8 cellular contexts compared by ENCODE assay signal in genomic region chr4:13627185-13627605, GRCh38. TPM values are rescaled to one million over a fixed set of nuclear protein-coding genes. Genes with fewer than 3 reads are reported as not detected.
DNase-seq lines count a peak whose midpoint lies in the region; ATAC-seq and TF ChIP-seq lines count a peak whose summit lies in the region.

No MANE protein-coding gene starts in this region.

- H3K4me1 ChIP-seq in psoas muscle: peaks cover 27% of the 10 kb centered on the region

- DNase-seq in CD14-positive monocyte (ENCODE audit: low spot score): peak; percentile 52
- peak; percentile 43 for DNase-seq in activated CD4-positive, alpha-beta memory T cell treated with anti-CD3 and anti-CD28 coated beads for 36 hours
- DNase-seq in foreskin melanocyte: peak; percentile 34
- DNase-seq in psoas muscle: peak; percentile 27 to 56
- no peak for DNase-seq in A172 (ENCODE audit: low spot score)
- no peak for DNase-seq in SIG-M5 (lab: John Stamatoyannopoulos, UW)

- POLR2A ChIA-PET in activated CD4-positive, alpha-beta memory T cell treated with anti-CD3 and anti-CD28 coated beads for 36 hours (lab: Charles Lee): no interaction called here

- no peaks in the 10 kb centered on the region for H3K36me3 ChIP-seq in psoas muscle (ENCODE audit: insufficient read depth in 1 of 2, low read depth in 1 of 2)

- peak; percentile 57 for ATAC-seq in GM19395 (IDR thresholded peaks at IDR 0.05; ENCODE audit: unreplicated experiment)
- ATAC-seq in HG03520 (IDR thresholded peaks at IDR 0.05; ENCODE audit: unreplicated experiment): peak; percentile 43
- no peak for ATAC-seq in psoas muscle

- H3K27ac ChIP-seq in psoas muscle: peak overlapping the region; percentile 99

- peaks cover 0 to 3% (median 0%) of the 10 kb centered on the region in 7 donors for H3K9me3 Mint-ChIP-seq in CD14-positive monocyte
- no peaks in the 10 kb centered on the region for H3K9me3 Mint-ChIP-seq in activated CD4-positive, alpha-beta memory T cell treated with anti-CD3 and anti-CD28 coated beads for 36 hours

- TF ChIP-seq CTCF in CD14-positive monocyte (IDR thresholded peaks at IDR 0.05): no peak
- no peak for TF ChIP-seq CTCF in psoas muscle (IDR thresholded peaks at IDR 0.05)

- CTCF ChIA-PET in activated CD4-positive, alpha-beta memory T cell treated with anti-CD3 and anti-CD28 coated beads for 36 hours (lab: Charles Lee): interaction anchor here (5.1 kb wide), 1 partner anchor 26 kb away, joined by 42 read pairs; no protein-coding TSS in a partner anchor

- H3K4me1 Mint-ChIP-seq in CD14-positive monocyte: peaks cover 39% of the 10 kb centered on the region
- peaks cover 47% of the 10 kb centered on the region for H3K4me1 Mint-ChIP-seq in activated CD4-positive, alpha-beta memory T cell treated with anti-CD3 and anti-CD28 coated beads for 36 hours (ENCODE audit: low read depth)

- intact Hi-C loops in CD14-positive monocyte (cut with micrococcal nuclease) (loop anchor here (5.0 to 10.0 kb wide), 2 partner anchors 145 to 1378 kb away; partner anchors contain the start of genes CPEB2 (in 2 of the 2) and RAB28 (in 1 of the 2)), psoas muscle (cut with DNase I) (loop anchor here (2.0 to 10.0 kb wide), 2 partner anchors 142 to 1374 kb away; partner anchors contain the start of gene RAB28 (in 2 of the 2))
- intact Hi-C loops in activated CD4-positive, alpha-beta memory T cell treated with anti-CD3 and anti-CD28 coated beads for 36 hours (cut with micrococcal nuclease): loop anchor here (2.0 to 5.0 kb wide), 2 partner anchors 145 to 1376 kb away; partner anchors contain the start of genes CPEB2 and RAB28

- no peaks in the 10 kb centered on the region for H3K9me3 ChIP-seq in psoas muscle

- peaks cover 18 to 19% of the 10 kb centered on the region in 2 donors for H3K36me3 Mint-ChIP-seq in CD14-positive monocyte
- peaks cover 2% of the 10 kb centered on the region for H3K36me3 Mint-ChIP-seq in activated CD4-positive, alpha-beta memory T cell treated with anti-CD3 and anti-CD28 coated beads for 36 hours

- H3K4me3 Mint-ChIP-seq in CD14-positive monocyte: peak overlapping the region; percentile 86 to 95
- H3K4me3 Mint-ChIP-seq in activated CD4-positive, alpha-beta memory T cell treated with anti-CD3 and anti-CD28 coated beads for 36 hours: peak overlapping the region; percentile 97

- H3K4me3 ChIP-seq in psoas muscle: peak overlapping the region; percentile 83

- 0 to 1% (median 1%) methylated on average over 41 to 45 of the region's 45 CpGs for WGBS in psoas muscle, 3 donors

- H3K27me3 Mint-ChIP-seq in CD14-positive monocyte (ENCODE audit: low read depth in 3 of 3): peaks cover 0 to 8% (median 7%) of the 10 kb centered on the region in 3 donors
- no peaks in the 10 kb centered on the region for H3K27me3 Mint-ChIP-seq in activated CD4-positive, alpha-beta memory T cell treated with anti-CD3 and anti-CD28 coated beads for 36 hours

- H3K27ac Mint-ChIP-seq in CD14-positive monocyte: peak overlapping the region; percentile 85 to 97 (median 94)
- H3K27ac Mint-ChIP-seq in activated CD4-positive, alpha-beta memory T cell treated with anti-CD3 and anti-CD28 coated beads for 36 hours: peak overlapping the region; percentile 94

- no peaks in the 10 kb centered on the region for H3K27me3 ChIP-seq in psoas muscle (ENCODE audit: insufficient read depth in 3 of 3, low read length in 2 of 3)

RNA-seq across cellular contexts. Expression of gene BOD1L1, which starts 0.3 kb away (rescaled TPM):
- polyA plus RNA-seq in CD14-positive monocyte: 1 to 10 TPM in 1 of 2 donors, under 1 TPM in 1; 0.72 to 1.5 TPM
- total RNA-seq in activated CD4-positive, alpha-beta memory T cell treated with anti-CD3 and anti-CD28 coated beads for 36 hours: 10 to 100 TPM; 25.5 to 31.2 TPM
- total RNA-seq in psoas muscle: 10 to 100 TPM; 13.7 to 19.3 (median 15.6) TPM
- 10 to 100 TPM in 1 of 3 donors, 1 to 10 TPM in 2; 6.0 to 12.8 (median 7.9) TPM for polyA plus RNA-seq in psoas muscle
- 12.3 and 13.3 TPM in 2 replicates for total RNA-seq in A172 (2014; rRNA removed; shearing (Covaris generic))

Comparison
In these comparisons a context has a peak if more than half of its experiments do, and no peak if none do; other contexts are left out.
1. DNase-seq: peak in CD14-positive monocyte (single experiment), activated CD4-positive, alpha-beta memory T cell treated with anti-CD3 and anti-CD28 coated beads for 36 hours (single experiment), foreskin melanocyte (single experiment) and psoas muscle (2 of 2); none in A172 (single experiment) and SIG-M5 (single experiment).
2. ATAC-seq: peak in GM19395 (single experiment) and HG03520 (single experiment); none in psoas muscle (0 of 4).